Comparison of ENCODE assay signal across 13 cellular contexts in the genomic region with DNA sequence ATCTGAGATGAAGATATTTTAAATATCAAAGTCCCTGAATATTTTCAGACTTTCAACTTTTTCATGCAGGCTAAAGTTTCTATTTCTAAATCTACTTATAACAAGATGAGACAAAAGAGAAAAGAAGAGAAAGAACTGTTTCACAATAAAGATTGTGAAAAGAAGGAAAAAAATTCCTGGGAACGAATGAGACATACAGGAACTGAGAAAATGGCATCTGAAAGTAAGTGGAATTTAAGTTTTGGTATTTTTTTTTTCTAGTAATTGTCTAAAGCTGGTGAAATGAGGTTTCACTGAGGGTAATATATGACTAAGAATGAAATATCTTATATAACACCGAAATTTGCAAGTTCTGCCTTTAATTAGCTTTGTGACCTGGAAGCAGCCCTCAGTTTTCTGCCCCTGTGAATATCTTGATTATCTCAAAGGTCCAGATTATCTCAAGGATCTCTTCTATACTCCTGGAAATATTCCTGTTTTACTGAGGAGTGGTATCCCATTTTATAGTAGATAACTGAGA.
"Had no signal": no experiment of that assay in that cellular context is flagged by ENCODE, and none has a peak within 500 bp of the region (broad histone marks: within the 10 kb centered on the region; RNA-seq: fewer than 3 reads in every experiment).

No MANE protein-coding gene starts in this region.

- H3K9me3 ChIP-seq: lower lobe of right lung, pancreas, suprapubic skin had no signal

- H3K27ac ChIP-seq: brain microvascular endothelial cell, epithelial cell of prostate, lower lobe of right lung, pancreas, suprapubic skin had no signal

- ATAC-seq: effector memory CD8-positive, alpha-beta T cell; lower lobe of right lung; pancreas; stimulated activated naive CD8-positive, alpha-beta T cell treated with anti-CD3 and anti-CD28 coated beads, Interleukin-15, Interleukin-2, amounts not matched to agents 100 U/mL and 50 U/mL, for 24 hours had no signal

- H3K27me3 ChIP-seq: brain microvascular endothelial cell, pancreas, suprapubic skin had no signal

- H3K4me3 ChIP-seq: lower lobe of right lung, pancreas, suprapubic skin had no signal

- DNase-seq: activated CD4-positive, alpha-beta T cell treated with anti-CD3 and anti-CD28 coated beads, Interleukin-2, amount 50 U/mL, for 1 hour; activated CD4-positive, CD25-positive, alpha-beta regulatory T cell; activated effector memory CD4-positive, alpha-beta T cell treated with Interleukin-2 at 50 U/mL for 16 hours; brain microvascular endothelial cell; effector memory CD8-positive, alpha-beta T cell; kidney glomerular epithelial cell; lower lobe of right lung; pancreas; stimulated activated CD4-positive, alpha-beta T cell treated with anti-CD3 and anti-CD28 coated beads, Interleukin-4, amount 100 ng/mL, for 1 hour; stimulated activated CD8-positive, alpha-beta memory T cell treated with anti-CD3 and anti-CD28 coated beads, Interleukin-4, amount 100 ng/mL, for 48 hours; stimulated activated naive CD8-positive, alpha-beta T cell treated with anti-CD3 and anti-CD28 coated beads, Interleukin-15, Interleukin-2, amounts not matched to agents 100 U/mL and 50 U/mL, for 24 hours had no signal

- H3K4me1 ChIP-seq: lower lobe of right lung, pancreas, suprapubic skin had no signal
